1 cellular context compared by ENCODE assay signal in genomic region chr1:238199325-238199724, GRCh38.
TF ChIP-seq lines count a peak whose summit lies in the region.

No MANE protein-coding gene starts in this region.

TF ChIP-seq in WTC11, 78 proteins besides CTCF, POLR2A, EP300 and RAD21 (continued from another document):
- no peak for TF ChIP-seq AR (CRISPR knock-in tag; IDR thresholded peaks at IDR 0.05)
